In genomic region chr14:85482549-85482948, GRCh38 we compare ENCODE assay signal across 1 cellular context.
A peak's percentile ranks its signal among the peaks of the same experiment; 100 is the strongest.
TF ChIP-seq lines count a peak whose summit lies in the region.

No MANE protein-coding gene starts in this region.

TF ChIP-seq in HepG2, 621 proteins besides CTCF, POLR2A, EP300 and RAD21 (continued from another document and continues in another):
- TF ChIP-seq ZNF441 (CRISPR knock-in tag; IDR thresholded peaks at IDR 0.05; ENCODE audit: borderline replicate concordance): no peak
- TF ChIP-seq ZBED4 (CRISPR knock-in tag; IDR thresholded peaks at IDR 0.05; ENCODE audit: borderline replicate concordance): no peak
- no peak for TF ChIP-seq TMF1 (CRISPR knock-in tag; IDR thresholded peaks at IDR 0.05; ENCODE audit: low read depth)
- no peak for TF ChIP-seq ZNF501 (CRISPR knock-in tag; IDR thresholded peaks at IDR 0.05)
- TF ChIP-seq TBL1XR1 (IDR thresholded peaks at IDR 0.05; ENCODE audit: borderline replicate concordance, low read length, partially characterized antibody): no peak
- no peak for TF ChIP-seq CREM (IDR thresholded peaks at IDR 0.05)
- no peak for TF ChIP-seq CREM (CRISPR knock-in tag; IDR thresholded peaks at IDR 0.05)
- no peak for TF ChIP-seq NFKBIZ (CRISPR knock-in tag; IDR thresholded peaks at IDR 0.05)
- TF ChIP-seq ELF3 (CRISPR knock-in tag; IDR thresholded peaks at IDR 0.05): peak; percentile 44; the same call in 1 of the 2 replicates
- TF ChIP-seq FOXC1 (CRISPR knock-in tag; IDR thresholded peaks at IDR 0.05; ENCODE audit: borderline replicate concordance): no peak
- no peak for TF ChIP-seq ZFP91 (CRISPR knock-in tag; IDR thresholded peaks at IDR 0.05; ENCODE audit: borderline replicate concordance)
- no peak for TF ChIP-seq NR1H2 (CRISPR knock-in tag; IDR thresholded peaks at IDR 0.05; ENCODE audit: borderline replicate concordance, low read depth)
- TF ChIP-seq RNF219 (CRISPR knock-in tag; IDR thresholded peaks at IDR 0.05): no peak
- no peak for TF ChIP-seq CEBPG (CRISPR knock-in tag; IDR thresholded peaks at IDR 0.05)
- TF ChIP-seq TFE3 (CRISPR knock-in tag; IDR thresholded peaks at IDR 0.05): no peak
- no peak for TF ChIP-seq FLYWCH1 (CRISPR knock-in tag; IDR thresholded peaks at IDR 0.05)
- no peak for TF ChIP-seq HINFP (CRISPR knock-in tag; IDR thresholded peaks at IDR 0.05; ENCODE audit: low read depth)
- TF ChIP-seq E2F2 (CRISPR knock-in tag; IDR thresholded peaks at IDR 0.05; ENCODE audit: borderline replicate concordance): no peak
- peak; percentile 19; the same call in 1 of the 2 replicates for TF ChIP-seq POGZ (CRISPR knock-in tag; IDR thresholded peaks at IDR 0.05)
- TF ChIP-seq ZBTB10 (CRISPR knock-in tag; IDR thresholded peaks at IDR 0.05; ENCODE audit: borderline replicate concordance): no peak
- TF ChIP-seq PHF5A (CRISPR knock-in tag; IDR thresholded peaks at IDR 0.05; ENCODE audit: low read depth, unreplicated experiment): no peak
- TF ChIP-seq ISL2 (CRISPR knock-in tag; IDR thresholded peaks at IDR 0.05): peak; percentile 73
- TF ChIP-seq TFAP4 (IDR thresholded peaks at IDR 0.05; ENCODE audit: borderline replicate concordance, low read depth): no peak
- peak; percentile 42; the same call in 1 of the 2 replicates for TF ChIP-seq ZGPAT (CRISPR knock-in tag; IDR thresholded peaks at IDR 0.05)
- no peak for TF ChIP-seq ZNF460 (CRISPR knock-in tag; IDR thresholded peaks at IDR 0.05; ENCODE audit: borderline replicate concordance)
- TF ChIP-seq E2F1 (CRISPR knock-in tag; IDR thresholded peaks at IDR 0.05): no peak
- TF ChIP-seq ARID5B (CRISPR knock-in tag; IDR thresholded peaks at IDR 0.05): peak; percentile 86
